13 cellular contexts compared by ENCODE assay signal in the genomic region with DNA sequence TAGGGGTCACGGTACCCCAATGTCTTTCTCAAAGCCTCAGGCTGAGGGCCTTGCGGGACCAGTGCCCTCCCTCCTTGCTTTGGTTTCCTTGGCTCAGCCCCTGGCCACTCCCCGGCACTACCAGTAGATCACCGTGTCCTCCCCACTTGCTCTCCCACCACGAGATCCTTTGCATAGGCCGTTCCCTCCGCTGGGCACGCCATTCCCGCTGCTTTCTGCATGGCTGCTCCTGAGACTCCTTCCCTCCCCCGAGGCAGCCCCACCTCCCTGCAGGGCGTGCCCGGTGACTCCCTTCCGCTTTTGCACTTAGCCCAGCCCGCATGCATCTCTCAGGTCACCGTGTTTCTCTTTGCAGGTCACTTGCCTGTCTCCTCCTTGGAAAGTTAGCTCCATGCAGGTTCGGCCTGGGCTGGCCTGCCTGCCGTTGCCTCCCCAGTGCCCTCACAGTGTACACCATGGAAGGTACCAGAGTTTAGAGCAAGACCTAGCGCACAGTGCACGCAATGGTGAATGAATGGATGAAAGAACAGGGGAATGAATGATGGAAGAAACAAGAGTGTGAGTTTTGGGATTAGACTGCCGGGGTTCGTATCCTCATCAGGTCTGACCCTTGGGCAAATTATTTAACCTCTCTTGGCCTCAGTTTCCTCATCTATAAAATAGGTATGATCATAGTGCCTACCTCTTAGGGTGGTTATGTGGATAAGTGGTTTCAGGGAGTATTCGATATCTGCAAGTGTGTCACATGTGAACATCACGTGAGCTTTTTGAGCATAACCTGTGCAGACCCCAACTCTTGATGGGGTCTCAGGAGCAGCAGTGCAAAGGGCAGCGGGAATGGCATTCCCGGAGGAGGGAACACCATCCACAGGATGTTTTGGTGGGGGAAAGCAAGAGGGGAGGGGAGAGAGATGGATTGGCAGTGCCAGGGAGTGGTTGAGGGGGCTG.
DNase-seq lines count a peak whose midpoint lies in the region; ATAC-seq, FAIRE-seq and TF ChIP-seq lines count a peak whose summit lies in the region.
"Had no signal": no experiment of that assay in that cellular context is flagged by ENCODE, and none has a peak within 500 bp of the region (broad histone marks: within the 10 kb centered on the region; RNA-seq: fewer than 3 reads in every experiment).

No MANE protein-coding gene starts in this region.

- H3K36me3 Mint-ChIP-seq in CD4-positive, alpha-beta T cell (ENCODE audit: low read depth) = no peaks in the 10 kb centered on the region
- H3K36me3 Mint-ChIP-seq in mesothelial cell of epicardium = peaks cover 2% of the 10 kb centered on the region
- peaks cover 7% of the 10 kb centered on the region for H3K36me3 Mint-ChIP-seq in activated T-helper 1 cell treated with anti-CD3 and anti-CD28 coated beads, Interleukin-12 subunit alpha, Interleukin-12 subunit beta, Interleukin-2, Interleukin-4 antibody, amounts not matched to agents 30 ng/mL and 10 ng/mL and 1 ng/mL, durations not matched to agents 14 hours and 24 hours and 36 hours (ENCODE audit: low read depth)

- H3K27ac ChIP-seq in CD4-positive, alpha-beta T cell (ENCODE audit: low read depth, low read length) = no peak overlapping the region
- H3K27ac ChIP-seq in GM12878 (ENCODE audit: control insufficient read depth, insufficient read depth) = no peak overlapping the region
- H3K27ac ChIP-seq in gastrocnemius medialis = no peak overlapping the region
- H3K27ac ChIP-seq: ascending aorta, upper lobe of left lung had no signal

- TF ChIP-seq CTCF in CD4-positive, alpha-beta T cell (IDR thresholded peaks at IDR 0.05) = no peak
- TF ChIP-seq CTCF in GM12878 (IDR thresholded peaks at IDR 0.05 in 2 of 3, conservative IDR thresholded peaks at IDR 0.05 in 1 of 3; ENCODE audit: control insufficient read depth in 2 of 3, extremely low read depth in 1 of 3, insufficient read depth in 1 of 3, low read depth in 3 of 3, low read length in 3 of 3) (no peak), mesothelial cell of epicardium (IDR thresholded peaks at IDR 0.05; ENCODE audit: unreplicated experiment) (no peak), gastrocnemius medialis (IDR thresholded peaks at IDR 0.05 in 4 of 5, conservative IDR thresholded peaks at IDR 0.05 in 1 of 5) (no peak)

- H3K27me3 Mint-ChIP-seq in CD4-positive, alpha-beta T cell = no peaks in the 10 kb centered on the region
- H3K27me3 Mint-ChIP-seq in mesothelial cell of epicardium (ENCODE audit: low read depth) = no peaks in the 10 kb centered on the region
- H3K27me3 Mint-ChIP-seq in activated T-helper 1 cell treated with anti-CD3 and anti-CD28 coated beads, Interleukin-12 subunit alpha, Interleukin-12 subunit beta, Interleukin-2, Interleukin-4 antibody, amounts not matched to agents 30 ng/mL and 10 ng/mL and 1 ng/mL, durations not matched to agents 14 hours and 24 hours and 36 hours (ENCODE audit: insufficient read depth) = peaks cover 9% of the 10 kb centered on the region

- SMC1A ChIA-PET in GM12878 (lab: Charles Lee; ENCODE audit: uncharacterized antibody, unreplicated experiment) = no interaction called here

- no peaks in the 10 kb centered on the region for H3K36me3 ChIP-seq in GM12878 (ENCODE audit: control insufficient read depth in 2 of 2, insufficient read depth in 2 of 2, low read length in 1 of 2)
- H3K36me3 ChIP-seq in MG63 = no peaks in the 10 kb centered on the region
- H3K36me3 ChIP-seq in gastrocnemius medialis = no peaks in the 10 kb centered on the region
- H3K36me3 ChIP-seq: ascending aorta, upper lobe of left lung had no signal

- 34% methylated on average over 25 of the region's 25 CpGs for WGBS in GM12878 (ENCODE audit: insufficient coverage, insufficient replicate concordance, low lambda C conversion rate, missing lambda C conversion rate)

- H2AFZ ChIP-seq in GM12878 (ENCODE audit: control insufficient read depth, low read depth, low read length) = no peak overlapping the region

- H3K4me1 ChIP-seq in GM12878 (ENCODE audit: control insufficient read depth, insufficient read depth, low read length) = no peaks in the 10 kb centered on the region
- peaks cover 0 to 15% of the 10 kb centered on the region in 2 donors for H3K4me1 ChIP-seq in gastrocnemius medialis

- TF ChIP-seq POLR2A in GM12878 (IDR thresholded peaks at IDR 0.05; ENCODE audit: low read depth, low read length) = no peak
- no peak for TF ChIP-seq POLR2A in gastrocnemius medialis (IDR thresholded peaks at IDR 0.05)

- CTCF ChIA-PET in CD4-positive, alpha-beta T cell (lab: Charles Lee) = no interaction called here
- CTCF ChIA-PET in GM12878 (lab: Yijun Ruan, JAX) = interaction anchor here (0.9 kb wide), 1 partner anchor 16 kb away, joined by 3 read pairs; no protein-coding TSS in a partner anchor

- H3K4me3 ChIP-seq in GM12878 (no peak overlapping the region), MG63 (no peak overlapping the region), gastrocnemius medialis (no peak overlapping the region)
- H3K4me3 ChIP-seq: ascending aorta, upper lobe of left lung had no signal

- H3K4me1 Mint-ChIP-seq in CD4-positive, alpha-beta T cell (ENCODE audit: low read depth) = peaks cover 27% of the 10 kb centered on the region
- peaks cover 50% of the 10 kb centered on the region for H3K4me1 Mint-ChIP-seq in mesothelial cell of epicardium
- H3K4me1 Mint-ChIP-seq in activated T-helper 1 cell treated with anti-CD3 and anti-CD28 coated beads, Interleukin-12 subunit alpha, Interleukin-12 subunit beta, Interleukin-2, Interleukin-4 antibody, amounts not matched to agents 30 ng/mL and 10 ng/mL and 1 ng/mL, durations not matched to agents 14 hours and 24 hours and 36 hours (ENCODE audit: low read depth) = peaks cover 7% of the 10 kb centered on the region

- H4K20me1 ChIP-seq in GM12878 (ENCODE audit: control insufficient read depth, insufficient read depth) = no peaks in the 10 kb centered on the region

- H3K4me2 ChIP-seq in GM12878 (ENCODE audit: control insufficient read depth, insufficient read depth) = no peak overlapping the region

- no peaks in the 10 kb centered on the region for H3K79me2 ChIP-seq in GM12878 (ENCODE audit: control insufficient read depth, insufficient read depth, low read length)

- FAIRE-seq in GM12878 (lab: Jason Lieb, UNC) = no peak
- FAIRE-seq: GM18507 had no signal

- H3K4me3 Mint-ChIP-seq in CD4-positive, alpha-beta T cell = no peak overlapping the region
- H3K4me3 Mint-ChIP-seq in mesothelial cell of epicardium = no peak overlapping the region
- no peak overlapping the region for H3K4me3 Mint-ChIP-seq in activated T-helper 1 cell treated with anti-CD3 and anti-CD28 coated beads, Interleukin-12 subunit alpha, Interleukin-12 subunit beta, Interleukin-2, Interleukin-4 antibody, amounts not matched to agents 30 ng/mL and 10 ng/mL and 1 ng/mL, durations not matched to agents 14 hours and 24 hours and 36 hours
- H3K4me3 Mint-ChIP-seq: activated CD4-positive, alpha-beta memory T cell treated with anti-CD3 and anti-CD28 coated beads for 36 hours had no signal

- no peaks in the 10 kb centered on the region for H3K27me3 ChIP-seq in CD4-positive, alpha-beta T cell (ENCODE audit: control insufficient read depth, insufficient read depth, low read length)
- H3K27me3 ChIP-seq in GM12878 (replicated peaks in 1 of 2; ENCODE audit: control insufficient read depth in 2 of 2, insufficient read depth in 2 of 2, low read length in 1 of 2) (no peaks in the 10 kb centered on the region), MG63 (no peaks in the 10 kb centered on the region), gastrocnemius medialis (no peaks in the 10 kb centered on the region)
- H3K27me3 ChIP-seq: ascending aorta, upper lobe of left lung had no signal

- H3K9ac ChIP-seq in GM12878 (ENCODE audit: control insufficient read depth, insufficient read depth, low read length) = no peak overlapping the region

- H3K27ac Mint-ChIP-seq in CD4-positive, alpha-beta T cell = peak overlapping the region; percentile 14
- peak overlapping the region; percentile 48 for H3K27ac Mint-ChIP-seq in mesothelial cell of epicardium
- no peak overlapping the region for H3K27ac Mint-ChIP-seq in activated T-helper 1 cell treated with anti-CD3 and anti-CD28 coated beads, Interleukin-12 subunit alpha, Interleukin-12 subunit beta, Interleukin-2, Interleukin-4 antibody, amounts not matched to agents 30 ng/mL and 10 ng/mL and 1 ng/mL, durations not matched to agents 14 hours and 24 hours and 36 hours
- H3K27ac Mint-ChIP-seq: activated CD4-positive, alpha-beta memory T cell treated with anti-CD3 and anti-CD28 coated beads for 36 hours had no signal

- no peak for TF ChIP-seq RAD21 in GM12878 (IDR thresholded peaks at IDR 0.05; ENCODE audit: insufficient read depth, low read depth, low read length)

- no peaks in the 10 kb centered on the region for H3K9me3 ChIP-seq in CD4-positive, alpha-beta T cell (ENCODE audit: control insufficient read depth, low read length)
- H3K9me3 ChIP-seq in GM12878 (replicated peaks; ENCODE audit: control insufficient read depth, insufficient read depth, low read length) (no peaks in the 10 kb centered on the region; the same call in 2 of the 3 replicates), MG63 (no peaks in the 10 kb centered on the region), gastrocnemius medialis (no peaks in the 10 kb centered on the region)
- H3K9me3 ChIP-seq: ascending aorta, upper lobe of left lung had no signal

- POLR2A ChIA-PET in CD4-positive, alpha-beta T cell (lab: Charles Lee) = no interaction called here
- POLR2A ChIA-PET in GM12878 (lab: Charles Lee) = no interaction called here

- no peak for DNase-seq in CD4-positive, alpha-beta T cell
- peak; percentile 54 to 64 for DNase-seq in Kasumi-1 (lab: John Stamatoyannopoulos, UW)
- no peak for DNase-seq in GM12878 (ENCODE audit: low read depth, low spot score)
- no peak for DNase-seq in mesothelial cell of epicardium (ENCODE audit: low spot score in 2 of 2, unreplicated experiment in 2 of 2)
- DNase-seq in NCI-H2196 (lab: John Stamatoyannopoulos, UW; ENCODE audit: unreplicated experiment) = no peak
- DNase-seq in MG63 = no peak
- no peak for DNase-seq in gastrocnemius medialis
- no peak for DNase-seq in activated T-helper 1 cell treated with anti-CD3 and anti-CD28 coated beads, Interleukin-12 subunit alpha, Interleukin-12 subunit beta, Interleukin-2, Interleukin-4 antibody, amounts not matched to agents 30 ng/mL and 10 ng/mL and 1 ng/mL, durations not matched to agents 14 hours and 24 hours and 36 hours (ENCODE audit: low spot score)
- DNase-seq: activated CD4-positive, alpha-beta memory T cell treated with anti-CD3 and anti-CD28 coated beads for 36 hours; stimulated activated CD4-positive, alpha-beta T cell treated with anti-CD3 and anti-CD28 coated beads, Interleukin-4, amount 100 ng/mL, for 24 hours had no signal

- RAD21 ChIA-PET in GM12878 (lab: Charles Lee; ENCODE audit: unreplicated experiment) = no interaction called here

- intact Hi-C loops in CD4-positive, alpha-beta T cell (cut with DNase I, micrococcal nuclease) = no loop called here
- intact Hi-C loops in GM12878 (cut with micrococcal nuclease; ENCODE audit: unreplicated experiment) = no loop called here
- intact Hi-C loops in gastrocnemius medialis (cut with DNase I; ENCODE audit: low total_unique reads) = no loop called here
- intact Hi-C loops in activated T-helper 1 cell treated with anti-CD3 and anti-CD28 coated beads, Interleukin-12 subunit alpha, Interleukin-12 subunit beta, Interleukin-2, Interleukin-4 antibody, amounts not matched to agents 30 ng/mL and 10 ng/mL and 1 ng/mL, durations not matched to agents 14 hours and 24 hours and 36 hours (cut with micrococcal nuclease) = no loop called here

- TF ChIP-seq EP300 in GM12878 (IDR thresholded peaks at IDR 0.05; ENCODE audit: borderline replicate concordance in 1 of 2, control insufficient read depth in 1 of 2, low read depth in 2 of 2, low read length in 2 of 2) = no peak

- in situ Hi-C loops in GM12878 (cut with MboI) = no loop called here
- in situ Hi-C loops in gastrocnemius medialis (cut with MboI; ENCODE audit: low sequenced_read_pairs in 4 of 4) = no loop called here

- peaks cover 5% of the 10 kb centered on the region for H3K9me3 Mint-ChIP-seq in CD4-positive, alpha-beta T cell
- H3K9me3 Mint-ChIP-seq in mesothelial cell of epicardium = peaks cover 7% of the 10 kb centered on the region
- H3K9me3 Mint-ChIP-seq in activated T-helper 1 cell treated with anti-CD3 and anti-CD28 coated beads, Interleukin-12 subunit alpha, Interleukin-12 subunit beta, Interleukin-2, Interleukin-4 antibody, amounts not matched to agents 30 ng/mL and 10 ng/mL and 1 ng/mL, durations not matched to agents 14 hours and 24 hours and 36 hours = peaks cover 13% of the 10 kb centered on the region

- BruUV-seq in GM12878 (replicated peaks; lab: Mats Ljungman, UMichigan) = no TSS peak

- ATAC-seq in CD4-positive, alpha-beta T cell (ENCODE audit: poor library complexity) = no peak
- ATAC-seq in GM12878 = peak; percentile 83
- ATAC-seq in gastrocnemius medialis = no peak

Comparison
In these comparisons a context has a peak if more than half of its experiments do, and no peak if none do; other contexts are left out.
1. DNase-seq: peak in Kasumi-1 (2 of 2); none in CD4-positive, alpha-beta T cell (0 of 10), GM12878 (single experiment), mesothelial cell of epicardium (0 of 2), NCI-H2196 (single experiment), MG63 (single experiment), gastrocnemius medialis (0 of 2) and activated T-helper 1 cell treated with anti-CD3 and anti-CD28 coated beads, Interleukin-12 subunit alpha, Interleukin-12 subunit beta, Interleukin-2, Interleukin-4 antibody, amounts not matched to agents 30 ng/mL and 10 ng/mL and 1 ng/mL, durations not matched to agents 14 hours and 24 hours and 36 hours (single experiment).